Comparison of ENCODE assay signal across 26 cellular contexts in the genomic region with DNA sequence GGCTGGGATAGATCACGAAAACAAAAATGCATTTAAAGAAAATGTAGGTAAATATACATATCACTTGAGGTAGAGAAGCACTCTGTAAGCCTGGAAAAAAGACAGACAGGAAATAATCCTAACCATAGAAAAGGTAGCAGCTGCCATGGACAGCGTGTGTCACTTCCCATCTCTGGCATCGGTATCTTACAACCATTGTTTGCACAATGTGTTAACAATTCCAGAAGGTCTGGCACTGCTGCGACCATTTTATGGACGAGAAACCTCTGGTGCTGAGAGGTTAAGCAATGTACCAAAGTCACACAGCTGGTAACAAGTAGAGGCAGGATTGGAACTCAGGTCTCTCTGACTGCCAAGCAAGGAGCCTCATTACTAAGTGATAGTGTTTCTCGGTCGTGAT. TPM values are rescaled to one million over a fixed set of nuclear protein-coding genes. Genes with fewer than 3 reads are reported as not detected.
DNase-seq lines count a peak whose midpoint lies in the region; TF ChIP-seq lines count a peak whose summit lies in the region.
"Had no signal": no experiment of that assay in that cellular context is flagged by ENCODE, and none has a peak within 500 bp of the region (broad histone marks: within the 10 kb centered on the region; RNA-seq: fewer than 3 reads in every experiment).

No MANE protein-coding gene starts in this region.

- H3K4me1 ChIP-seq in SJSA1 (replicated peaks) (peaks cover 26% of the 10 kb centered on the region), osteoblast (ENCODE audit: insufficient read depth, low read length) (peaks cover 21% of the 10 kb centered on the region), vagina (peaks cover 5% of the 10 kb centered on the region)
- H3K4me1 ChIP-seq: parathyroid adenoma had no signal

- no peak for TF ChIP-seq CTCF in osteoblast (IDR thresholded peaks at IDR 0.05; ENCODE audit: extremely low read depth, low read depth, low read length)
- no peak for TF ChIP-seq CTCF in vagina (IDR thresholded peaks at IDR 0.05)

- H3K36me3 ChIP-seq in SJSA1 (no peaks in the 10 kb centered on the region), osteoblast (ENCODE audit: insufficient read depth, low read length) (no peaks in the 10 kb centered on the region), vagina (no peaks in the 10 kb centered on the region)
- H3K36me3 ChIP-seq: esophagus muscularis mucosa, sigmoid colon had no signal

- intact Hi-C loops in vagina (cut with DNase I), result no loop called here

- peak overlapping the region; percentile 9 for H3K4me2 ChIP-seq in osteoblast (ENCODE audit: insufficient read depth, low read length)

- DNase-seq in DMS53 treated with DMSO at 0.1 percent for 48 hours (lab: John Stamatoyannopoulos, UW; ENCODE audit: unreplicated experiment) (peak; percentile 15), HT1080 (ENCODE audit: low read depth) (peak; percentile 39), SJSA1 (ENCODE audit: low read depth in 1 of 2, low spot score in 2 of 2) (peak; percentile 50 to 62), osteoblast (ENCODE audit: insufficient read length, low spot score, missing footprints) (no peak), vagina (ENCODE audit: extremely low spot score in 2 of 2) (no peak), NCI-H2107 (lab: John Stamatoyannopoulos, UW) (no peak), DMS 273 treated with DMSO at 0.1 percent for 48 hours (lab: John Stamatoyannopoulos, UW) (no peak)
- no peak for DNase-seq in effector CD8-positive, alpha-beta T cell (lab: John Stamatoyannopoulos, UW)
- DNase-seq: activated CD4-positive, alpha-beta T cell treated with anti-CD3 and anti-CD28 coated beads for 4 hours; activated CD8-positive, alpha-beta memory T cell treated with anti-CD3 and anti-CD28 coated beads for 24 hours; activated T-cell treated with anti-CD3 and anti-CD28 coated beads, Interleukin-2, amount 50 U/mL, for 1 hour; CD4-positive, alpha-beta T cell; DMS79 treated with DMSO at 0.1 percent for 48 hours; effector CD4-positive, alpha-beta T cell; Kasumi-1; left ventricle myocardium superior; NCI-H1105; sigmoid colon; stimulated activated CD8-positive, alpha-beta memory T cell treated with anti-CD3 and anti-CD28 coated beads, Interleukin-4, amount 100 ng/mL, for 48 hours; trophoblast cell had no signal

- H3K27ac ChIP-seq in SJSA1, result peak overlapping the region; percentile 7; the same call in 1 of the 2 replicates
- H3K27ac ChIP-seq in osteoblast (ENCODE audit: low read depth, low read length), result no peak overlapping the region
- H3K27ac ChIP-seq in vagina, result no peak overlapping the region
- H3K27ac ChIP-seq: esophagus muscularis mucosa, parathyroid adenoma, sigmoid colon, SK-N-MC had no signal

- H2AFZ ChIP-seq in osteoblast (ENCODE audit: low read length), result no peak overlapping the region
- H2AFZ ChIP-seq: parathyroid adenoma had no signal

- H4K20me1 ChIP-seq in osteoblast (ENCODE audit: insufficient read depth, low read length), result no peaks in the 10 kb centered on the region

- no peak overlapping the region for H3K4me3 ChIP-seq in SJSA1
- no peak overlapping the region for H3K4me3 ChIP-seq in osteoblast (ENCODE audit: insufficient read depth, low read length)
- no peak overlapping the region for H3K4me3 ChIP-seq in vagina
- H3K4me3 ChIP-seq: esophagus muscularis mucosa, GM12878, sigmoid colon, SK-N-MC had no signal

- no peaks in the 10 kb centered on the region; the same call in 1 of the 2 replicates for H3K27me3 ChIP-seq in SJSA1 (replicated peaks)
- H3K27me3 ChIP-seq in osteoblast (ENCODE audit: insufficient read depth, low read length), result peaks cover 36% of the 10 kb centered on the region
- H3K27me3 ChIP-seq in vagina, result no peaks in the 10 kb centered on the region

- H3K79me2 ChIP-seq in osteoblast (ENCODE audit: insufficient read depth, low read length), result no peaks in the 10 kb centered on the region
- H3K79me2 ChIP-seq: parathyroid adenoma had no signal

- no peak for TF ChIP-seq POLR2A in vagina (IDR thresholded peaks at IDR 0.05)

- peaks cover 4% of the 10 kb centered on the region for H3K9me3 ChIP-seq in SJSA1 (replicated peaks)
- no peaks in the 10 kb centered on the region for H3K9me3 ChIP-seq in osteoblast (ENCODE audit: low read depth, low read length)
- no peaks in the 10 kb centered on the region for H3K9me3 ChIP-seq in vagina
- H3K9me3 ChIP-seq: esophagus muscularis mucosa had no signal

RNA-seq across cellular contexts. Expression of a gene that starts 1.7 kb away (rescaled TPM):
- not detected in 2 replicates for total RNA-seq in HT1080 (2014; rRNA removed; shearing (Covaris generic))
- not detected in 2 replicates for polyA plus RNA-seq in HT1080 (2015; cell fraction: cytosol; rRNA removed)
- polyA plus RNA-seq in HT1080 (2015; cell fraction: nucleus; rRNA removed), result not detected in 2 replicates
- 0.13 TPM in 1 of 2 replicates, not detected in the other for total RNA-seq in SJSA1 (2014; rRNA removed; shearing (Covaris generic))
- total RNA-seq in osteoblast (not detected in 2 replicates), vagina (not detected)
- total RNA-seq: CD4-positive, alpha-beta T cell; esophagus muscularis mucosa; GM12878; HepG2; left ventricle myocardium superior; sigmoid colon; T-helper 2 cell treated with Interferon-gamma antibody and Interleukin-4, amounts not matched to agents 100 ng/mL and 5 ng/mL, for 36 hours had no signal
- polyA plus RNA-seq: HepG2 had no signal

Comparison
In these comparisons a context has a peak if more than half of its experiments do, and no peak if none do; other contexts are left out.
1. DNase-seq: peak in DMS53 treated with DMSO at 0.1 percent for 48 hours (single experiment), HT1080 (single experiment) and SJSA1 (2 of 2); none in osteoblast (single experiment), vagina (0 of 2), NCI-H2107 (single experiment), effector CD8-positive, alpha-beta T cell (single experiment) and DMS 273 treated with DMSO at 0.1 percent for 48 hours (single experiment).